ENCODE assay signal across 8 cellular contexts in the genomic region with DNA sequence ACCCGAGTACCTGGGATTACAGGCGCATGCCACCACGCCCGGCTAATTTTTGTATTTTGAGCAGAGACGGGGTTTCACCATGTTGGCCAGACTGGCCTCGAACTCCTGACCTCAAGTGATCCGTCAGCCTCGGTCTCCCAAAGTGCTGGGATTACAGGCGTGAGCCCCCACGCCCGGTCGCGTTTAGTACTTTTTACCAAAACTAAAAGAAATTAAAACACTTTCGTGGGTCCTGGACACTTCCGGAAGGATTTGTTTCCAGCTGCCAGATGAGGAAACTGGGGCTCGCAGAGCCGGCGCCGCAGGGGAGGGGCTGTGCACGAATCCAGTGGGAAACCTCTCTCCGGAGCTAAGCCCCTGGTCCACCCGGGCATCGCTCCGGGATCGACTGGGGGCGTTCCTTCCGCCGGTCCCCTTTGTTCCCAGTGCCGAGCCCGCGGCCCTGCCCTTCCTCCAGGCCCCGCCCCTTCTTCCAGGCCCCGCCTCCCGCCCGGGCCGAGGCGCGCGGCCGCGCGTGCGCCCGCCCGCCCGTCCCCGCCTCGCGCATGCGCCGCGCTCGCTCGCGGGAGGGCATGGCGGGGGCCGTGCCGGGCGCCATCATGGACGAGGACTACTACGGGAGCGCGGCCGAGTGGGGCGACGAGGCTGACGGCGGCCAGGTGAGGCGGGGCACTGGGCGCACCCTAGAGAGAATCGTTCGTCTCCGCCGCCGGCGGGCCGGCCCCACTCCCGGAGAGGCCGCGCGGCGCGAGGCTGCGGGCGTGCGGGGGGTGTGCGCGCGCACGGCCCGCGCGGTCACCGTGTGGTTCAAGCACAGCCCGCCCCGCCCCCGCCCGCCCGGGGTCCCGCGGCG. TPM values are rescaled to one million over a fixed set of nuclear protein-coding genes. Genes with fewer than 3 reads are reported as not detected.
DNase-seq lines count a peak whose midpoint lies in the region; ATAC-seq and TF ChIP-seq lines count a peak whose summit lies in the region.

A gene with protein sequence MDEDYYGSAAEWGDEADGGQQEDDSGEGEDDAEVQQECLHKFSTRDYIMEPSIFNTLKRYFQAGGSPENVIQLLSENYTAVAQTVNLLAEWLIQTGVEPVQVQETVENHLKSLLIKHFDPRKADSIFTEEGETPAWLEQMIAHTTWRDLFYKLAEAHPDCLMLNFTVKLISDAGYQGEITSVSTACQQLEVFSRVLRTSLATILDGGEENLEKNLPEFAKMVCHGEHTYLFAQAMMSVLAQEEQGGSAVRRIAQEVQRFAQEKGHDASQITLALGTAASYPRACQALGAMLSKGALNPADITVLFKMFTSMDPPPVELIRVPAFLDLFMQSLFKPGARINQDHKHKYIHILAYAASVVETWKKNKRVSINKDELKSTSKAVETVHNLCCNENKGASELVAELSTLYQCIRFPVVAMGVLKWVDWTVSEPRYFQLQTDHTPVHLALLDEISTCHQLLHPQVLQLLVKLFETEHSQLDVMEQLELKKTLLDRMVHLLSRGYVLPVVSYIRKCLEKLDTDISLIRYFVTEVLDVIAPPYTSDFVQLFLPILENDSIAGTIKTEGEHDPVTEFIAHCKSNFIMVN (plus strand): TSS at position 546 of the 853 bp plus-strand sequence. CDS start 54 bp downstream, at position 600.

- peak; percentile 94 for TF ChIP-seq POLR2A in GM19099 (IDR thresholded peaks at IDR 0.05; ENCODE audit: extremely low read depth, insufficient read length, low read depth)

- peaks cover 5% of the 10 kb centered on the region for H3K27me3 Mint-ChIP-seq in activated CD4-positive, alpha-beta T cell treated with anti-CD3 and anti-CD28 coated beads, Interleukin-2, amount 10 ng/mL, durations not matched to agents 7 days and 5 days

- H3K4me1 Mint-ChIP-seq in activated CD4-positive, alpha-beta T cell treated with anti-CD3 and anti-CD28 coated beads, Interleukin-2, amount 10 ng/mL, durations not matched to agents 7 days and 5 days, result peaks cover 35% of the 10 kb centered on the region

- DNase-seq in AG20443 (ENCODE audit: low spot score) (peak; percentile 100), NCI-H524 (lab: John Stamatoyannopoulos, UW) (peak; percentile 80 to 84), dedifferentiated amniotic fluid mesenchymal stem cell (ENCODE audit: extremely low spot score) (peak; percentile 66), left lobe of liver (ENCODE audit: low spot score) (peak; percentile 90)
- peak; percentile 88 for DNase-seq in activated CD4-positive, alpha-beta T cell treated with anti-CD3 and anti-CD28 coated beads, Interleukin-2, amount 10 ng/mL, durations not matched to agents 7 days and 5 days
- DNase-seq in stimulated activated CD4-positive, alpha-beta T cell treated with anti-CD3 and anti-CD28 coated beads, Interleukin-2, amount 100 ng/mL, for 24 hours, result peak; percentile 93 to 94

- H3K27ac Mint-ChIP-seq in activated CD4-positive, alpha-beta T cell treated with anti-CD3 and anti-CD28 coated beads, Interleukin-2, amount 10 ng/mL, durations not matched to agents 7 days and 5 days, result peak within 1 kb of the TSS; percentile 91

- peaks cover 17% of the 10 kb centered on the region for H3K36me3 Mint-ChIP-seq in activated CD4-positive, alpha-beta T cell treated with anti-CD3 and anti-CD28 coated beads, Interleukin-2, amount 10 ng/mL, durations not matched to agents 7 days and 5 days (ENCODE audit: low read depth)

- H3K4me3 Mint-ChIP-seq in activated CD4-positive, alpha-beta T cell treated with anti-CD3 and anti-CD28 coated beads, Interleukin-2, amount 10 ng/mL, durations not matched to agents 7 days and 5 days, result peak within 1 kb of the TSS; percentile 94

- H3K9me3 Mint-ChIP-seq in activated CD4-positive, alpha-beta T cell treated with anti-CD3 and anti-CD28 coated beads, Interleukin-2, amount 10 ng/mL, durations not matched to agents 7 days and 5 days, result peaks cover 2% of the 10 kb centered on the region

- POLR2A ChIA-PET in activated CD4-positive, alpha-beta T cell treated with anti-CD3 and anti-CD28 coated beads, Interleukin-2, amount 10 ng/mL, durations not matched to agents 7 days and 5 days (lab: Charles Lee), result interaction anchor here (0.6 kb wide), 1 partner anchor 423 kb away, joined by 4 read pairs; no protein-coding TSS in a partner anchor

- CTCF ChIA-PET in activated CD4-positive, alpha-beta T cell treated with anti-CD3 and anti-CD28 coated beads, Interleukin-2, amount 10 ng/mL, durations not matched to agents 7 days and 5 days (lab: Charles Lee), result no interaction called here

- ATAC-seq in HG03432 (IDR thresholded peaks at IDR 0.05; ENCODE audit: unreplicated experiment) (peak; percentile 85), left lobe of liver (peak; percentile 96)

RNA-seq across cellular contexts. Expression of the gene that starts here (rescaled TPM):
- total RNA-seq in activated CD4-positive, alpha-beta T cell treated with anti-CD3 and anti-CD28 coated beads, Interleukin-2, amount 10 ng/mL, durations not matched to agents 7 days and 5 days, result 10 to 100 TPM; 90.1 to 98.2 TPM
- total RNA-seq in left lobe of liver, result 34.8 TPM

Comparison
In these comparisons a context has a peak if more than half of its experiments do, and no peak if none do; other contexts are left out.
1. Peak in every context shown above with its lines: DNase-seq and ATAC-seq.